Comparison of ENCODE assay signal across 22 cellular contexts in genomic region chr16:22311520-22311919, GRCh38. TPM values are rescaled to one million over a fixed set of nuclear protein-coding genes. Genes with fewer than 3 reads are reported as not detected.
DNase-seq lines count a peak whose midpoint lies in the region; ATAC-seq and TF ChIP-seq lines count a peak whose summit lies in the region.
"Had no signal": no experiment of that assay in that cellular context is flagged by ENCODE, and none has a peak within 500 bp of the region (broad histone marks: within the 10 kb centered on the region; RNA-seq: fewer than 3 reads in every experiment).

No MANE protein-coding gene starts in this region.

- TF ChIP-seq EP300 in esophagus muscularis mucosa (IDR thresholded peaks at IDR 0.05) = no peak

- no peaks in the 10 kb centered on the region for H3K9me3 Mint-ChIP-seq in activated naive CD4-positive, alpha-beta T cell treated with anti-CD3 and anti-CD28 coated beads, Interleukin-2, amount 10 ng/mL, durations not matched to agents 7 days and 5 days
- H3K9me3 Mint-ChIP-seq in CD14-positive monocyte = no peaks in the 10 kb centered on the region
- H3K9me3 Mint-ChIP-seq in WTC11 = no peaks in the 10 kb centered on the region
- H3K9me3 Mint-ChIP-seq in progenitor cell of endocrine pancreas (ENCODE audit: low read depth) = no peaks in the 10 kb centered on the region
- H3K9me3 Mint-ChIP-seq: CD4-positive, alpha-beta T cell; CD8-positive, alpha-beta memory T cell; HFFc6 had no signal

- H3K9ac ChIP-seq in Karpas-422 (ENCODE audit: low read length) = no peak overlapping the region
- H3K9ac ChIP-seq: BLaER1, GM23248 had no signal

- H3K79me2 ChIP-seq in Karpas-422 (ENCODE audit: low read length) = peaks cover 6% of the 10 kb centered on the region

- CTCF ChIA-PET in activated naive CD4-positive, alpha-beta T cell treated with anti-CD3 and anti-CD28 coated beads, Interleukin-2, amount 10 ng/mL, durations not matched to agents 7 days and 5 days (lab: Charles Lee) = interaction anchor here (1.3 to 3.5 kb wide), 2 partner anchors 10 to 11 kb away, joined by 5 to 16 read pairs; no protein-coding TSS in a partner anchor
- CTCF ChIA-PET in WTC11 (lab: Charles Lee) = interaction anchor here (1.0 kb wide), 2 partner anchors 8 to 11 kb away, joined by 3 to 4 read pairs; no protein-coding TSS in a partner anchor

- H3K36me3 ChIP-seq in esophagus muscularis mucosa (peaks cover 41 to 100% (median 99%) of the 10 kb centered on the region in 4 donors), Karpas-422 (ENCODE audit: insufficient read depth, low read length) (peaks cover 7% of the 10 kb centered on the region; the same call in 1 of the 2 replicates)

- no peak overlapping the region for H3K27ac Mint-ChIP-seq in activated naive CD4-positive, alpha-beta T cell treated with anti-CD3 and anti-CD28 coated beads, Interleukin-2, amount 10 ng/mL, durations not matched to agents 7 days and 5 days
- H3K27ac Mint-ChIP-seq in CD14-positive monocyte (no peak overlapping the region), WTC11 (no peak overlapping the region), progenitor cell of endocrine pancreas (peak overlapping the region; percentile 1)
- H3K27ac Mint-ChIP-seq: B cell; CD4-positive, alpha-beta T cell; HFFc6 had no signal

- DNase-seq in activated naive CD4-positive, alpha-beta T cell treated with anti-CD3 and anti-CD28 coated beads, Interleukin-2, amount 10 ng/mL, durations not matched to agents 7 days and 5 days = peak; percentile 0
- no peak for DNase-seq in activated naive CD4-positive, alpha-beta T cell treated with anti-CD3 and anti-CD28 coated beads, Interleukin-2, amount 50 U/mL, for 16 hours
- DNase-seq in CD14-positive monocyte (ENCODE audit: low spot score) (peak; percentile 2), WTC11 (ENCODE audit: low spot score) (no peak), progenitor cell of endocrine pancreas (ENCODE audit: low spot score, unreplicated experiment) (no peak), esophagus muscularis mucosa (ENCODE audit: extremely low spot score) (no peak), Karpas-422 (no peak), HCEC 1CT (no peak)
- DNase-seq: CD4-positive, alpha-beta T cell; CD8-positive, alpha-beta memory T cell; DMS 273 treated with DMSO at 0.1 percent for 48 hours; DMS79; EL; GF-D8; GM23248; H7; HFFc6 had no signal

- H3K4me3 Mint-ChIP-seq in activated naive CD4-positive, alpha-beta T cell treated with anti-CD3 and anti-CD28 coated beads, Interleukin-2, amount 10 ng/mL, durations not matched to agents 7 days and 5 days = no peak overlapping the region
- H3K4me3 Mint-ChIP-seq in CD14-positive monocyte (no peak overlapping the region), WTC11 (no peak overlapping the region), progenitor cell of endocrine pancreas (ENCODE audit: low read depth) (no peak overlapping the region)
- H3K4me3 Mint-ChIP-seq: B cell; CD4-positive, alpha-beta T cell; CD8-positive, alpha-beta memory T cell; HFFc6 had no signal

- TF ChIP-seq POLR2A in esophagus muscularis mucosa (IDR thresholded peaks at IDR 0.05; ENCODE audit: low read depth) = no peak

- no peak overlapping the region for H3K27ac ChIP-seq in esophagus muscularis mucosa (replicated peaks in 1 of 4)
- no peak overlapping the region for H3K27ac ChIP-seq in Karpas-422 (ENCODE audit: low read length)
- H3K27ac ChIP-seq: 22Rv1, BLaER1, C4-2B, GM23248 had no signal

- H3K4me3 ChIP-seq in esophagus muscularis mucosa (no peak overlapping the region), Karpas-422 (ENCODE audit: low read length) (no peak overlapping the region)
- H3K4me3 ChIP-seq: BLaER1, GM23248 had no signal

- 0 out of 2 replicates have a peak, but pooled peaks cover 4% of the 10 kb centered on the region for H4K20me1 ChIP-seq in Karpas-422 (ENCODE audit: insufficient read depth, low read depth, low read length)

- no peaks in the 10 kb centered on the region for H3K9me3 ChIP-seq in esophagus muscularis mucosa
- no peaks in the 10 kb centered on the region for H3K9me3 ChIP-seq in Karpas-422 (ENCODE audit: low read length)
- H3K9me3 ChIP-seq: BLaER1 had no signal

- no peaks in the 10 kb centered on the region for H3K9me2 ChIP-seq in Karpas-422 (replicated peaks; ENCODE audit: insufficient read depth, low read length)

- no peak overlapping the region for H2AFZ ChIP-seq in Karpas-422 (ENCODE audit: low read length)
- H2AFZ ChIP-seq: GM23248 had no signal

- no peaks in the 10 kb centered on the region for H3K27me3 Mint-ChIP-seq in activated naive CD4-positive, alpha-beta T cell treated with anti-CD3 and anti-CD28 coated beads, Interleukin-2, amount 10 ng/mL, durations not matched to agents 7 days and 5 days
- H3K27me3 Mint-ChIP-seq in CD14-positive monocyte (ENCODE audit: low read depth in 3 of 3) (no peaks in the 10 kb centered on the region), WTC11 (ENCODE audit: low read depth) (no peaks in the 10 kb centered on the region), progenitor cell of endocrine pancreas (no peaks in the 10 kb centered on the region)
- H3K27me3 Mint-ChIP-seq: B cell; CD4-positive, alpha-beta T cell; CD8-positive, alpha-beta memory T cell had no signal

- H3K4me1 ChIP-seq in esophagus muscularis mucosa (no peaks in the 10 kb centered on the region), Karpas-422 (ENCODE audit: low read length) (no peaks in the 10 kb centered on the region)
- H3K4me1 ChIP-seq: BLaER1 had no signal

- 100% methylated on average over 4 of the region's 4 CpGs for WGBS in esophagus muscularis mucosa

- POLR2A ChIA-PET in WTC11 (lab: Charles Lee) = no interaction called here

- intact Hi-C loops in CD14-positive monocyte (cut with micrococcal nuclease) = no loop called here
- intact Hi-C loops in esophagus muscularis mucosa (cut with DNase I) = no loop called here

- H3K27me3 ChIP-seq in esophagus muscularis mucosa (no peaks in the 10 kb centered on the region), Karpas-422 (ENCODE audit: low read length) (no peaks in the 10 kb centered on the region)
- H3K27me3 ChIP-seq: BLaER1 had no signal

- H3K36me3 Mint-ChIP-seq in activated naive CD4-positive, alpha-beta T cell treated with anti-CD3 and anti-CD28 coated beads, Interleukin-2, amount 10 ng/mL, durations not matched to agents 7 days and 5 days = peaks cover 34% of the 10 kb centered on the region
- H3K36me3 Mint-ChIP-seq in CD14-positive monocyte = peaks cover 77 to 93% of the 10 kb centered on the region in 2 donors
- peaks cover 56% of the 10 kb centered on the region for H3K36me3 Mint-ChIP-seq in WTC11
- peaks cover 15% of the 10 kb centered on the region for H3K36me3 Mint-ChIP-seq in progenitor cell of endocrine pancreas (ENCODE audit: insufficient read depth)

- no peak overlapping the region for H3K4me2 ChIP-seq in Karpas-422 (ENCODE audit: low read depth, low read length, poor library complexity, severe bottlenecking)
- H3K4me2 ChIP-seq: BLaER1 had no signal

- TF ChIP-seq CTCF in CD14-positive monocyte (IDR thresholded peaks at IDR 0.05) = no peak
- no peak for TF ChIP-seq CTCF in WTC11 (IDR thresholded peaks at IDR 0.05)
- TF ChIP-seq CTCF in progenitor cell of endocrine pancreas (IDR thresholded peaks at IDR 0.05; ENCODE audit: unreplicated experiment) = no peak
- TF ChIP-seq CTCF in esophagus muscularis mucosa (IDR thresholded peaks at IDR 0.05) = no peak

- H3K4me1 Mint-ChIP-seq in activated naive CD4-positive, alpha-beta T cell treated with anti-CD3 and anti-CD28 coated beads, Interleukin-2, amount 10 ng/mL, durations not matched to agents 7 days and 5 days = no peaks in the 10 kb centered on the region
- H3K4me1 Mint-ChIP-seq in CD14-positive monocyte = no peaks in the 10 kb centered on the region
- H3K4me1 Mint-ChIP-seq in WTC11 = no peaks in the 10 kb centered on the region
- H3K4me1 Mint-ChIP-seq in progenitor cell of endocrine pancreas (ENCODE audit: low read depth) = no peaks in the 10 kb centered on the region
- H3K4me1 Mint-ChIP-seq: B cell; CD8-positive, alpha-beta memory T cell had no signal

- ATAC-seq in WTC11 = no peak
- ATAC-seq: HCT116 had no signal

TF ChIP-seq in WTC11, 78 proteins besides CTCF, POLR2A, EP300 and RAD21:
- TF ChIP-seq ZNF121 (CRISPR knock-in tag; IDR thresholded peaks at IDR 0.05) (0 out of 2 replicates have a peak, but pooled peaks have one; percentile 39), ATF1 (CRISPR knock-in tag; IDR thresholded peaks at IDR 0.05) (no peak)

RNA-seq across cellular contexts. Expression of gene POLR3E, which starts 14.3 kb away (rescaled TPM):
- 1 to 10 TPM; 4.1 to 5.7 TPM for polyA plus RNA-seq in CD14-positive monocyte
- total RNA-seq in WTC11 (2021) = 62.2 to 73.5 TPM (median 68.0 TPM) in 3 replicates
- 65.0 and 69.6 TPM in 2 replicates for total RNA-seq in progenitor cell of endocrine pancreas
- total RNA-seq in esophagus muscularis mucosa = 10 to 100 TPM; 39.9 to 50.7 (median 49.0) TPM
- 54.6 and 81.0 TPM in 2 replicates for total RNA-seq in Karpas-422 (2014; rRNA removed; shearing (Covaris generic); ENCODE audit: low replicate concordance)

Comparison
In these comparisons a context has a peak if more than half of its experiments do, and no peak if none do; other contexts are left out.
1. DNase-seq: peak in activated naive CD4-positive, alpha-beta T cell treated with anti-CD3 and anti-CD28 coated beads, Interleukin-2, amount 10 ng/mL, durations not matched to agents 7 days and 5 days (single experiment) and CD14-positive monocyte (single experiment); none in activated naive CD4-positive, alpha-beta T cell treated with anti-CD3 and anti-CD28 coated beads, Interleukin-2, amount 50 U/mL, for 16 hours (single experiment), WTC11 (single experiment), progenitor cell of endocrine pancreas (single experiment), esophagus muscularis mucosa (single experiment), Karpas-422 (single experiment) and HCEC 1CT (single experiment).